In the genomic region with DNA sequence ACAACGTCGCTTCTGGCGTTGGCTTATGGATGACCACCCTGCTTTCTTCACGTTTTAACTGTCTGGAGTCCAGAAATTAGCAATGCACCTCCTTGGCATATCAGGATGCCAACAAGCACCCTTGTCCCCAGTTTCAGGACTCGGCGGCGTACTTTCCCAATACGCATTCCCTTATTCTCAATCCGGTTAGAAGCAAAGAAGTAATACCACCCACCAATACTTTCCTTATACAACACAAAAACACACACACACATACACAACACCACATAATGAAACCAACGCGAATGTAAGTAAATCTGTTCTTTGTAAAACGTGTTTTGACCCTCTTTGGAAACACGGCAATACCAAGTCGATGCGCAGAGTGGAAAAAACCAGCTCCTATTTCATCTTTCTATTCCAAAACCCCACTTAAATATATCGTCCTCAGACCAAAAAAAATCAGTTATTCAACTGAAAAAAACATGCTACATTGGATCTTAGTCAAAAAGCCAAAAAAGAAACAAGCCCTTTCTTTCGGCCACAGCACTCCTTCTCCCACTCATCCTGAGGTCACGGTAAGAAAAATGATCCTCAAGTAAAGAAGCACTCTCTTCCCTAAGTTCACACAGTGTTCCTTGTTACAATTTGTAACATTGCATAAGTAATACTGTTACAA, we compare ENCODE assay signal across 7 cellular contexts.
DNase-seq lines count a peak whose midpoint lies in the region; ATAC-seq and TF ChIP-seq lines count a peak whose summit lies in the region.

No MANE protein-coding gene starts in this region.

- CTCF ChIA-PET in HEK293T (lab: Yijun Ruan, JAX): interaction anchor here (0.6 to 2.4 kb wide), 3 partner anchors 21 to 399 kb away, joined by 3 to 19 read pairs (median 11); partner anchors contain the start of gene DHX8

- peak overlapping the region; percentile 62 for H3K4me3 ChIP-seq in GM12865 (ENCODE audit: low read depth, low read length)

- ATAC-seq in SK-N-SH treated with all-trans-retinoic acid at 6 μM for 48 hours: peak; percentile 61

- no peaks in the 10 kb centered on the region for H3K27me3 ChIP-seq in layer of hippocampus (ENCODE audit: control insufficient read depth, insufficient read depth, low read length)

- peak; percentile 96 for DNase-seq in GM12865 (ENCODE audit: low read depth)
- DNase-seq in HEK293T (ENCODE audit: extremely low spot score): peak; percentile 60
- peak; percentile 86 for DNase-seq in NCI-H1092 (lab: John Stamatoyannopoulos, UW)
- peak; percentile 56 to 97 for DNase-seq in cerebellar nuclear complex (lab: John Stamatoyannopoulos, UW)
- DNase-seq in stimulated activated naive CD4-positive, alpha-beta T cell (lab: John Stamatoyannopoulos, UW): peak in 4 of 6 experiments; percentile 39 to 86 (median 83)

- TF ChIP-seq CTCF in GM12865 (IDR thresholded peaks at IDR 0.05; ENCODE audit: insufficient read depth, low read depth, low read length, missing control alignments): no peak

- POLR2A ChIA-PET in HEK293T (lab: Yijun Ruan, JAX): interaction anchor here (0.6 to 5.7 kb wide), 83 partner anchors 10 to 689 kb away, joined by 3 to 244 read pairs (median 5); partner anchors contain the start of genes AARSD1, ARL4D, BRCA1 and DHX8

- peak overlapping the region; percentile 99 for H3K27ac ChIP-seq in layer of hippocampus (ENCODE audit: low read depth, low read length)

TF ChIP-seq in HEK293T, 16 proteins besides CTCF, POLR2A, EP300 and RAD21:
- TF ChIP-seq TARDBP (IDR thresholded peaks at IDR 0.05) (peak; percentile 97), ELF4 (IDR thresholded peaks at IDR 0.05) (peak; percentile 100), SP1 (IDR thresholded peaks at IDR 0.05) (peak; percentile 25; the same call in 1 of the 2 replicates), LEF1 (IDR thresholded peaks at IDR 0.05; ENCODE audit: borderline replicate concordance) (peak; percentile 83; the same call in 1 of the 2 replicates), ARNT (IDR thresholded peaks at IDR 0.05) (peak; percentile 79; the same call in 1 of the 2 replicates), SUZ12 (IDR thresholded peaks at IDR 0.05) (no peak; the same call in none of the 2 replicates), BHLHE40 (IDR thresholded peaks at IDR 0.05; ENCODE audit: borderline replicate concordance) (peak; percentile 79), L3MBTL2 (conservative IDR thresholded peaks at IDR 0.05) (peak; percentile 87), FOXK2 (IDR thresholded peaks at IDR 0.05) (peak; percentile 98), FOXA1 (IDR thresholded peaks at IDR 0.05) (no peak), FOXM1 (IDR thresholded peaks at IDR 0.05; ENCODE audit: borderline replicate concordance) (no peak), CTBP1 (IDR thresholded peaks at IDR 0.05; ENCODE audit: borderline replicate concordance) (peak; percentile 91), ZNF384 (IDR thresholded peaks at IDR 0.05) (peak; percentile 95), HDGF (IDR thresholded peaks at IDR 0.05; ENCODE audit: borderline replicate concordance) (no peak), NFRKB (IDR thresholded peaks at IDR 0.05) (peak; percentile 97)
- TF ChIP-seq, protein P1, sequence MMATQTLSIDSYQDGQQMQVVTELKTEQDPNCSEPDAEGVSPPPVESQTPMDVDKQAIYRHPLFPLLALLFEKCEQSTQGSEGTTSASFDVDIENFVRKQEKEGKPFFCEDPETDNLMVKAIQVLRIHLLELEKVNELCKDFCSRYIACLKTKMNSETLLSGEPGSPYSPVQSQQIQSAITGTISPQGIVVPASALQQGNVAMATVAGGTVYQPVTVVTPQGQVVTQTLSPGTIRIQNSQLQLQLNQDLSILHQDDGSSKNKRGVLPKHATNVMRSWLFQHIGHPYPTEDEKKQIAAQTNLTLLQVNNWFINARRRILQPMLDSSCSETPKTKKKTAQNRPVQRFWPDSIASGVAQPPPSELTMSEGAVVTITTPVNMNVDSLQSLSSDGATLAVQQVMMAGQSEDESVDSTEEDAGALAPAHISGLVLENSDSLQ (IDR thresholded peaks at IDR 0.05): peak; percentile 9; the same call in 1 of the 2 replicates

TF ChIP-seq in SK-N-SH treated with all-trans-retinoic acid at 6 μM for 48 hours, 23 proteins besides CTCF, POLR2A, EP300 and RAD21 (continues in another document):
- TF ChIP-seq ZC3H10 (CRISPR knock-in tag; IDR thresholded peaks at IDR 0.05) (peak; percentile 100), ZFP3 (CRISPR knock-in tag; IDR thresholded peaks at IDR 0.05) (peak; percentile 96), ZNF565 (CRISPR knock-in tag; conservative IDR thresholded peaks at IDR 0.05; ENCODE audit: low read depth) (peak; percentile 96), TCF4 (CRISPR knock-in tag; IDR thresholded peaks at IDR 0.05; ENCODE audit: borderline replicate concordance) (peak; percentile 80), TOX (CRISPR knock-in tag; IDR thresholded peaks at IDR 0.05; ENCODE audit: borderline replicate concordance) (peak; percentile 100), ISL1 (CRISPR knock-in tag; IDR thresholded peaks at IDR 0.05) (no peak; the same call in 1 of the 2 replicates), GLIS3 (CRISPR knock-in tag; IDR thresholded peaks at IDR 0.05) (peak; percentile 100), PPARA (CRISPR knock-in tag; IDR thresholded peaks at IDR 0.05; ENCODE audit: borderline replicate concordance) (peak; percentile 96), CSRNP3 (CRISPR knock-in tag; IDR thresholded peaks at IDR 0.05) (peak; percentile 100), ZNF70 (CRISPR knock-in tag; IDR thresholded peaks at IDR 0.05) (peak; percentile 83), RARB (CRISPR knock-in tag; IDR thresholded peaks at IDR 0.05) (peak; percentile 99), POU6F1 (CRISPR knock-in tag; IDR thresholded peaks at IDR 0.05; ENCODE audit: borderline replicate concordance, low read depth) (peak; percentile 99), CSDC2 (CRISPR knock-in tag; IDR thresholded peaks at IDR 0.05) (peak; percentile 93; the same call in 1 of the 2 replicates), ZNF8 (CRISPR knock-in tag; IDR thresholded peaks at IDR 0.05) (peak; percentile 86), OSR1 (CRISPR knock-in tag; IDR thresholded peaks at IDR 0.05) (no peak), SNAI2 (CRISPR knock-in tag; IDR thresholded peaks at IDR 0.05) (peak; percentile 89; the same call in 1 of the 2 replicates), TSHZ2 (CRISPR knock-in tag; IDR thresholded peaks at IDR 0.05) (peak; percentile 63; the same call in 1 of the 2 replicates), ZFP30 (CRISPR knock-in tag; IDR thresholded peaks at IDR 0.05) (peak; percentile 82), ARNTL (CRISPR knock-in tag; IDR thresholded peaks at IDR 0.05; ENCODE audit: borderline replicate concordance, low read depth) (peak; percentile 95)

Comparison
In these comparisons a context has a peak if more than half of its experiments do, and no peak if none do; other contexts are left out.
1. Peak in every context shown above with its lines: DNase-seq, ATAC-seq, H3K4me3 ChIP-seq and H3K27ac ChIP-seq.